Comparison of ENCODE assay signal across 26 cellular contexts in the genomic region with DNA sequence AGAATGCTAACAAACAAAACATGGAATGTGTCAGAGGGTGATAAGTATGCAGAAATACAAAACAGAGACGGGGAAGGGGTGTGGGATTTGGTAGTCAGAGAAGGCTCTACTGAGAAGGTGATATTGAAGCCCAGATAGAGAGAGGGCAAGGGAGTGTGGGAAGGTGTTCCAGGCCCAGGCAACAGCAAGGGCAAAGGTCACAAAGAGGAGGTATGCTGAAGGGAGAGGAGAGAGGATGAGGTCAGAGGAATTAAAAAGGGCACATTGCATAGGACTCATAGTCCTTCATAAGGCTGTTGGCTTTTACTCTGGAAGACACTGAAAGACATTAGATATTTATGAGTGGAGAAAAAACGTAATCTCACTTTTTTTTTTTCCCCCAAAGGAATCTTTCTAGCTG.
A peak's percentile ranks its signal among the peaks of the same experiment; 100 is the strongest.
DNase-seq lines count a peak whose midpoint lies in the region; ATAC-seq, FAIRE-seq and TF ChIP-seq lines count a peak whose summit lies in the region.
"Had no signal": no experiment of that assay in that cellular context is flagged by ENCODE, and none has a peak within 500 bp of the region (broad histone marks: within the 10 kb centered on the region; RNA-seq: fewer than 3 reads in every experiment).

No MANE protein-coding gene starts in this region.

- H3K9ac ChIP-seq in HepG2 (ENCODE audit: insufficient read depth, low read depth, low read length) = no peak overlapping the region
- H3K9ac ChIP-seq: BLaER1 had no signal

- H3K9me3 ChIP-seq in PC-9 (ENCODE audit: insufficient read depth, low read depth) (no peaks in the 10 kb centered on the region), HepG2 (ENCODE audit: low read length) (no peaks in the 10 kb centered on the region), suprapubic skin (no peaks in the 10 kb centered on the region)
- H3K9me3 ChIP-seq: BLaER1, SJSA1 had no signal

- no peaks in the 10 kb centered on the region for H3F3A ChIP-seq in PC-9 (ENCODE audit: insufficient read depth, low read depth)

- peaks cover 7% of the 10 kb centered on the region for H3K4me1 Mint-ChIP-seq in type B pancreatic cell (ENCODE audit: unreplicated experiment)

- H3K36me3 Mint-ChIP-seq in type B pancreatic cell = no peaks in the 10 kb centered on the region

- no peak overlapping the region for H3K4me3 Mint-ChIP-seq in type B pancreatic cell
- H3K4me3 Mint-ChIP-seq: CD4-positive, alpha-beta T cell; IgD-negative memory B cell had no signal

- no peak for TF ChIP-seq RAD21 in HepG2 (CRISPR knock-in tag; IDR thresholded peaks at IDR 0.05)

- CTCF ChIA-PET in PC-9 (lab: Charles Lee) = no interaction called here
- CTCF ChIA-PET in HepG2 (lab: Yijun Ruan, JAX; ENCODE audit: low intra/inter-chr PET ratio, low total read pairs) = no interaction called here

- no peaks in the 10 kb centered on the region for H3K36me3 ChIP-seq in PC-9 (ENCODE audit: low read depth)
- H3K36me3 ChIP-seq in HepG2 (replicated peaks in 1 of 2; ENCODE audit: control insufficient read depth in 1 of 2, insufficient read depth in 2 of 2, low read length in 2 of 2) = no peaks in the 10 kb centered on the region
- H3K36me3 ChIP-seq in suprapubic skin = no peaks in the 10 kb centered on the region
- H3K36me3 ChIP-seq: BLaER1, SJSA1 had no signal

- in situ Hi-C loops in HepG2 (cut with HindIII; ENCODE audit: extremely low pct_ligation_motif_present, low pct_unique_long_range_greater_than_20kb) = no loop called here

- H3K4me3 ChIP-seq in PC-9 = no peak overlapping the region
- H3K4me3 ChIP-seq in HepG2 (replicated peaks in 1 of 3; ENCODE audit: insufficient read depth in 1 of 3, low read depth in 2 of 3, low read length in 3 of 3) = no peak overlapping the region
- H3K4me3 ChIP-seq in suprapubic skin = no peak overlapping the region
- H3K4me3 ChIP-seq: BLaER1, SJSA1 had no signal

- WGBS in HepG2 (ENCODE audit: low lambda C conversion rate) = 0% methylated on average over 2 of the region's 2 CpGs
- 63% methylated on average over 2 of the region's 2 CpGs for WGBS in suprapubic skin

- H3K27me3 Mint-ChIP-seq in type B pancreatic cell = no peaks in the 10 kb centered on the region
- H3K27me3 Mint-ChIP-seq: CD4-positive, alpha-beta T cell had no signal

- TF ChIP-seq EP300 in HepG2 (IDR thresholded peaks at IDR 0.05; ENCODE audit: low read depth in 2 of 2, low read length in 2 of 2) = no peak
- no peak for TF ChIP-seq EP300 in HepG2 (CRISPR knock-in tag; IDR thresholded peaks at IDR 0.05; ENCODE audit: borderline replicate concordance)
- no peak for TF ChIP-seq EP300 in suprapubic skin (IDR thresholded peaks at IDR 0.05)

- POLR2A ChIA-PET in PC-9 (lab: Charles Lee; ENCODE audit: unreplicated experiment) = no interaction called here
- POLR2A ChIA-PET in HepG2 (lab: Yijun Ruan, JAX) = no interaction called here

- TF ChIP-seq CTCF in PC-9 (conservative IDR thresholded peaks at IDR 0.05) = no peak
- TF ChIP-seq CTCF in HepG2 (CRISPR knock-in tag; IDR thresholded peaks at IDR 0.05) = no peak
- no peak for TF ChIP-seq CTCF in type B pancreatic cell (conservative IDR thresholded peaks at IDR 0.05)
- TF ChIP-seq CTCF in suprapubic skin (IDR thresholded peaks at IDR 0.05) = no peak

- H3K27me3 ChIP-seq in PC-9 (ENCODE audit: insufficient read depth, low read depth) = no peaks in the 10 kb centered on the region
- no peaks in the 10 kb centered on the region for H3K27me3 ChIP-seq in HepG2 (ENCODE audit: control insufficient read depth in 1 of 2, insufficient read depth in 2 of 2, low read length in 2 of 2)
- H3K27me3 ChIP-seq in suprapubic skin = no peaks in the 10 kb centered on the region
- H3K27me3 ChIP-seq: BLaER1, SJSA1 had no signal

- no peak for FAIRE-seq in HepG2 (lab: Jason Lieb, UNC)
- FAIRE-seq: G401.6, GM12892, HTR-8/SVneo had no signal

- no peak for TF ChIP-seq POLR2A in HepG2 (IDR thresholded peaks at IDR 0.05; ENCODE audit: insufficient read depth in 1 of 2, low read depth in 2 of 2, low read length in 2 of 2)
- TF ChIP-seq POLR2A in suprapubic skin (IDR thresholded peaks at IDR 0.05) = no peak

- intact Hi-C loops in PC-9 (cut with micrococcal nuclease; ENCODE audit: unreplicated experiment) = no loop called here
- intact Hi-C loops in HepG2 (cut with micrococcal nuclease; ENCODE audit: unreplicated experiment) = no loop called here

- peak; percentile 13 for DNase-seq in DMS53 (lab: John Stamatoyannopoulos, UW)
- DNase-seq in DMS53 treated with DMSO at 0.1 percent for 48 hours (lab: John Stamatoyannopoulos, UW; ENCODE audit: unreplicated experiment) = no peak
- DNase-seq in PC-9 = no peak
- no peak for DNase-seq in HepG2 (ENCODE audit: low spot score)
- no peak for DNase-seq in type B pancreatic cell (ENCODE audit: extremely low spot score, unreplicated experiment)
- no peak for DNase-seq in NCI-H526 (lab: John Stamatoyannopoulos, UW)
- no peak for DNase-seq in SW480 (ENCODE audit: low spot score)
- no peak for DNase-seq in suprapubic skin (ENCODE audit: low spot score in 2 of 2)
- DNase-seq: ACHN; CD4-positive, alpha-beta T cell; COR-L47; DMS 273 treated with DMSO at 0.1 percent for 48 hours; NCI-H1105 treated with DMSO at 0.1 percent for 48 hours; NCI-H1694; NCI-H2081; NCI-H2171; NCI-H524 treated with DMSO at 0.1 percent for 48 hours; OCI-M1 had no signal

- peak; percentile 66; the same call in 2 of the 3 replicates for ATAC-seq in HepG2
- ATAC-seq: Right ventricle myocardium inferior had no signal

- no TSS peak for BruUV-seq in PC-9 (replicated peaks; lab: Mats Ljungman, UMichigan)
- no TSS peak for BruUV-seq in HepG2 (replicated peaks; lab: Mats Ljungman, UMichigan)

- H3K9me2 ChIP-seq in PC-9 (ENCODE audit: insufficient read depth) = no peaks in the 10 kb centered on the region; the same call in 1 of the 2 replicates

- H4K20me1 ChIP-seq in PC-9 (ENCODE audit: insufficient read depth) = no peaks in the 10 kb centered on the region
- no peaks in the 10 kb centered on the region for H4K20me1 ChIP-seq in HepG2 (ENCODE audit: insufficient read depth, low read length)
- H4K20me1 ChIP-seq: BLaER1 had no signal

- no peaks in the 10 kb centered on the region for H3K79me2 ChIP-seq in PC-9 (ENCODE audit: low read depth)
- H3K79me2 ChIP-seq in HepG2 (ENCODE audit: insufficient read depth, low read length) = no peaks in the 10 kb centered on the region

- no peak overlapping the region for H3K4me2 ChIP-seq in PC-9
- no peak overlapping the region for H3K4me2 ChIP-seq in HepG2 (ENCODE audit: low read depth, low read length)
- H3K4me2 ChIP-seq: BLaER1 had no signal

- peak overlapping the region; percentile 24 for H3K27ac Mint-ChIP-seq in type B pancreatic cell
- H3K27ac Mint-ChIP-seq: CD4-positive, alpha-beta T cell had no signal

- H3K27ac ChIP-seq in PC-9 = no peak overlapping the region
- no peak overlapping the region for H3K27ac ChIP-seq in HepG2 (ENCODE audit: extremely low read length, insufficient read depth, low read length)
- H3K27ac ChIP-seq in suprapubic skin = no peak overlapping the region
- H3K27ac ChIP-seq: 22Rv1, BLaER1, SJSA1 had no signal

- H3K4me1 ChIP-seq in PC-9 (replicated peaks; ENCODE audit: insufficient read depth) = no peaks in the 10 kb centered on the region
- no peaks in the 10 kb centered on the region for H3K4me1 ChIP-seq in HepG2 (ENCODE audit: insufficient read depth, low read length)
- H3K4me1 ChIP-seq in suprapubic skin = no peaks in the 10 kb centered on the region
- H3K4me1 ChIP-seq: SJSA1 had no signal

- H3K9me3 Mint-ChIP-seq in type B pancreatic cell = no peaks in the 10 kb centered on the region
- H3K9me3 Mint-ChIP-seq: CD4-positive, alpha-beta T cell; IgD-negative memory B cell had no signal

- H2AFZ ChIP-seq in PC-9 (peak overlapping the region; percentile 54; the same call in 1 of the 2 replicates), HepG2 (ENCODE audit: low read length) (no peak overlapping the region)

TF ChIP-seq in HepG2, 621 proteins besides CTCF, POLR2A, EP300 and RAD21 (continues in another document):
- TF ChIP-seq ZBTB20 (CRISPR knock-in tag; IDR thresholded peaks at IDR 0.05; ENCODE audit: borderline replicate concordance, low read depth) (no peak), ZFY (CRISPR knock-in tag; IDR thresholded peaks at IDR 0.05) (no peak), BHLHE40 (IDR thresholded peaks at IDR 0.05; ENCODE audit: low read length) (no peak), ZBTB1 (CRISPR knock-in tag; IDR thresholded peaks at IDR 0.05; ENCODE audit: borderline replicate concordance) (no peak), ZNF253 (CRISPR knock-in tag; IDR thresholded peaks at IDR 0.05; ENCODE audit: borderline replicate concordance) (no peak), NFATC3 (CRISPR knock-in tag; IDR thresholded peaks at IDR 0.05) (no peak), ZNF292 (CRISPR knock-in tag; IDR thresholded peaks at IDR 0.05; ENCODE audit: borderline replicate concordance, low read depth) (no peak)
- TF ChIP-seq, protein P1, sequence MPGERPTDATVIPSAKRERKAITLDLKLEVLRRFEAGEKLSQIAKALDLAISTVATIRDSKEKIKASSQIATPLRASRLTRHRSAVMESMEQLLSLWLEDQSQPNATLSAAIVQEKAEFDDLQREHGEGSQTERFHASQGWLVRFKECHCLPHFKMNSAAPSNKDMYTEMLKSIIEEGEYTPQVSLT (CRISPR knock-in tag; IDR thresholded peaks at IDR 0.05; ENCODE audit: borderline replicate concordance, low read depth) = no peak
- TF ChIP-seq, protein P2, sequence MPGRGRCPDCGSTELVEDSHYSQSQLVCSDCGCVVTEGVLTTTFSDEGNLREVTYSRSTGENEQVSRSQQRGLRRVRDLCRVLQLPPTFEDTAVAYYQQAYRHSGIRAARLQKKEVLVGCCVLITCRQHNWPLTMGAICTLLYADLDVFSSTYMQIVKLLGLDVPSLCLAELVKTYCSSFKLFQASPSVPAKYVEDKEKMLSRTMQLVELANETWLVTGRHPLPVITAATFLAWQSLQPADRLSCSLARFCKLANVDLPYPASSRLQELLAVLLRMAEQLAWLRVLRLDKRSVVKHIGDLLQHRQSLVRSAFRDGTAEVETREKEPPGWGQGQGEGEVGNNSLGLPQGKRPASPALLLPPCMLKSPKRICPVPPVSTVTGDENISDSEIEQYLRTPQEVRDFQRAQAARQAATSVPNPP (CRISPR knock-in tag; IDR thresholded peaks at IDR 0.05) = no peak
